1 cellular context compared by ENCODE assay signal in the genomic region with DNA sequence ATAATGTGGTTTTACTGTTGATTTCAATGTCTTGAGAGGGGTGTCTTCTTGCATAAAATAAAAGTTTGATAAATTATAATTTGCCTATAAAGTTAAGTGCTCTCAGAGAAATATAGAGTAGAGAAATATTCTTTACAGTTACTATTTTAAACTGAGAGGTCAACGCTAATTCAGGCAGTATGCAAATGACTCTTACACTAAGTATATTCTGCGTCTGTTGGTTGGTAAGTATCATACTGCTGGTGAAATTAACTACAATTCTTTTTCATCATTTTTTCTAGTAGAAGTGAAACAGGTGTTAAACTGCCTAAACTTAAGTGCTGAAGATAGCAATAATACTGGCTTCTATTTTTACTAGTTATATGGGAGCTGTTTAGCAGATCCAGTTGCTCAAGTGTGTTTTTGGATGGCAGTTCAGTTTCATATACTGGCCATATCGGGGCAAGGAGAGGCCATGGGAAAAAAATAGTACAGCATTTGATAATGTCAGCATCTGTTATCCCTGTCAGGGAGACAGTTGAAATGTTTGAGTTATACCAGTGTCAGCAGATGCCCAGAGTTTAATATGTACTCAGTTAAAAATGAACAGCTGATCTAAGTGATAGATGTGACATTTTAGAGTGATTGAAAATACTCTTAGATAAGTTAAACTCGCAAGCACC.
TF ChIP-seq lines count a peak whose summit lies in the region.

No MANE protein-coding gene starts in this region.

TF ChIP-seq in SK-N-SH treated with all-trans-retinoic acid at 6 μM for 48 hours, 23 proteins besides CTCF, POLR2A, EP300 and RAD21 (continued from another document):
- TF ChIP-seq, protein P1, sequence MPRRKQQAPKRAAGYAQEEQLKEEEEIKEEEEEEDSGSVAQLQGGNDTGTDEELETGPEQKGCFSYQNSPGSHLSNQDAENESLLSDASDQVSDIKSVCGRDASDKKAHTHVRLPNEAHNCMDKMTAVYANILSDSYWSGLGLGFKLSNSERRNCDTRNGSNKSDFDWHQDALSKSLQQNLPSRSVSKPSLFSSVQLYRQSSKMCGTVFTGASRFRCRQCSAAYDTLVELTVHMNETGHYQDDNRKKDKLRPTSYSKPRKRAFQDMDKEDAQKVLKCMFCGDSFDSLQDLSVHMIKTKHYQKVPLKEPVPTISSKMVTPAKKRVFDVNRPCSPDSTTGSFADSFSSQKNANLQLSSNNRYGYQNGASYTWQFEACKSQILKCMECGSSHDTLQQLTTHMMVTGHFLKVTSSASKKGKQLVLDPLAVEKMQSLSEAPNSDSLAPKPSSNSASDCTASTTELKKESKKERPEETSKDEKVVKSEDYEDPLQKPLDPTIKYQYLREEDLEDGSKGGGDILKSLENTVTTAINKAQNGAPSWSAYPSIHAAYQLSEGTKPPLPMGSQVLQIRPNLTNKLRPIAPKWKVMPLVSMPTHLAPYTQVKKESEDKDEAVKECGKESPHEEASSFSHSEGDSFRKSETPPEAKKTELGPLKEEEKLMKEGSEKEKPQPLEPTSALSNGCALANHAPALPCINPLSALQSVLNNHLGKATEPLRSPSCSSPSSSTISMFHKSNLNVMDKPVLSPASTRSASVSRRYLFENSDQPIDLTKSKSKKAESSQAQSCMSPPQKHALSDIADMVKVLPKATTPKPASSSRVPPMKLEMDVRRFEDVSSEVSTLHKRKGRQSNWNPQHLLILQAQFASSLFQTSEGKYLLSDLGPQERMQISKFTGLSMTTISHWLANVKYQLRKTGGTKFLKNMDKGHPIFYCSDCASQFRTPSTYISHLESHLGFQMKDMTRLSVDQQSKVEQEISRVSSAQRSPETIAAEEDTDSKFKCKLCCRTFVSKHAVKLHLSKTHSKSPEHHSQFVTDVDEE (CRISPR knock-in tag; IDR thresholded peaks at IDR 0.05) = no peak
- TF ChIP-seq ISL1 (CRISPR knock-in tag; IDR thresholded peaks at IDR 0.05) = no peak; the same call in 1 of the 2 replicates
- TF ChIP-seq RARB (CRISPR knock-in tag; IDR thresholded peaks at IDR 0.05) = no peak
- TF ChIP-seq, protein P2, sequence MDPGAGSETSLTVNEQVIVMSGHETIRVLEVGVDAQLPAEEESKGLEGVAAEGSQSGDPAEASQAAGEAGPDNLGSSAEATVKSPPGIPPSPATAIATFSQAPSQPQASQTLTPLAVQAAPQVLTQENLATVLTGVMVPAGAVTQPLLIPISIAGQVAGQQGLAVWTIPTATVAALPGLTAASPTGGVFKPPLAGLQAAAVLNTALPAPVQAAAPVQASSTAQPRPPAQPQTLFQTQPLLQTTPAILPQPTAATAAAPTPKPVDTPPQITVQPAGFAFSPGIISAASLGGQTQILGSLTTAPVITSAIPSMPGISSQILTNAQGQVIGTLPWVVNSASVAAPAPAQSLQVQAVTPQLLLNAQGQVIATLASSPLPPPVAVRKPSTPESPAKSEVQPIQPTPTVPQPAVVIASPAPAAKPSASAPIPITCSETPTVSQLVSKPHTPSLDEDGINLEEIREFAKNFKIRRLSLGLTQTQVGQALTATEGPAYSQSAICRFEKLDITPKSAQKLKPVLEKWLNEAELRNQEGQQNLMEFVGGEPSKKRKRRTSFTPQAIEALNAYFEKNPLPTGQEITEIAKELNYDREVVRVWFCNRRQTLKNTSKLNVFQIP (CRISPR knock-in tag; IDR thresholded peaks at IDR 0.05; ENCODE audit: borderline replicate concordance, low read depth) = no peak
